Comparison of ENCODE assay signal across 21 cellular contexts in the genomic region with DNA sequence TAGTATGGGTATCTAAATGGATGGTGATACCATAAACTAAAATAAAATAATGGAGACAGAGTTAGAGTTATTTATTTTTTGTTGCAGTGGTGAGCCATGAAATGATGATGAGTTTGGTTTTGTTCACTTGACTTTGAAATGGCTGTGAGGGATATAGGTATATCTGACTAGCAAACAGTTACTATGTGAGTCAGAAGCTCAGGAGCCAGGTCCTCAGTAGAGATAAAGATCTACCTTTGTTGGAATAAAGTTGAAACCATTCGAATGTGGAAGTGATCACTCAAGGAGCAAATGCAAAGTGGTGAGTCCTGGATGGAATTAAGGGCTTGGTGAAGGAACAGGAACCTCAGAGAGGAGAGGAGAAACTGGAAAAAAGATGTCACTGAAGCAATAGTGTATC.
DNase-seq lines count a peak whose midpoint lies in the region; ATAC-seq, FAIRE-seq and TF ChIP-seq lines count a peak whose summit lies in the region.
"Had no signal": no experiment of that assay in that cellular context is flagged by ENCODE, and none has a peak within 500 bp of the region (broad histone marks: within the 10 kb centered on the region; RNA-seq: fewer than 3 reads in every experiment).

No MANE protein-coding gene starts in this region.

- TF ChIP-seq POLR2A in body of pancreas (IDR thresholded peaks at IDR 0.05), result no peak

- H3K9ac ChIP-seq in astrocyte (ENCODE audit: low read length) (no peak overlapping the region), smooth muscle cell (ENCODE audit: low read depth) (no peak overlapping the region)
- H3K9ac ChIP-seq: KMS-11, SK-N-SH had no signal

- peak; percentile 37 for FAIRE-seq in astrocyte (lab: Jason Lieb, UNC)
- FAIRE-seq: GM18507, RCC 7860 had no signal

- no peaks in the 10 kb centered on the region for H3K27me3 Mint-ChIP-seq in activated naive CD4-positive, alpha-beta T cell treated with anti-CD3 and anti-CD28 coated beads for 36 hours (ENCODE audit: low read depth)
- H3K27me3 Mint-ChIP-seq in astrocyte (ENCODE audit: low read depth, unreplicated experiment), result no peaks in the 10 kb centered on the region
- H3K27me3 Mint-ChIP-seq in activated naive CD8-positive, alpha-beta T cell treated with anti-CD3 and anti-CD28 coated beads for 36 hours, result no peaks in the 10 kb centered on the region
- H3K27me3 Mint-ChIP-seq: CD4-positive, alpha-beta T cell; IgD-negative memory B cell had no signal

- ATAC-seq in activated naive CD4-positive, alpha-beta T cell treated with anti-CD3 and anti-CD28 coated beads, Interleukin-2, amount 50 U/mL, for 72 hours, result peak; percentile 40 to 51
- no peak for ATAC-seq in body of pancreas

- no peaks in the 10 kb centered on the region for H3K9me3 ChIP-seq in PC-9 (ENCODE audit: insufficient read depth, low read depth)
- no peaks in the 10 kb centered on the region for H3K9me3 ChIP-seq in astrocyte (ENCODE audit: insufficient read depth, low read depth, low read length)
- no peaks in the 10 kb centered on the region for H3K9me3 ChIP-seq in smooth muscle cell (replicated peaks; ENCODE audit: low read depth)
- no peaks in the 10 kb centered on the region for H3K9me3 ChIP-seq in body of pancreas
- H3K9me3 ChIP-seq: HAP-1, SK-N-SH had no signal

- no peaks in the 10 kb centered on the region for H3K9me3 Mint-ChIP-seq in activated naive CD4-positive, alpha-beta T cell treated with anti-CD3 and anti-CD28 coated beads, Interleukin-2, amount 50 U/mL, for 72 hours
- H3K9me3 Mint-ChIP-seq in activated naive CD4-positive, alpha-beta T cell treated with anti-CD3 and anti-CD28 coated beads for 36 hours, result no peaks in the 10 kb centered on the region
- H3K9me3 Mint-ChIP-seq in astrocyte (ENCODE audit: unreplicated experiment), result no peaks in the 10 kb centered on the region
- no peaks in the 10 kb centered on the region for H3K9me3 Mint-ChIP-seq in activated naive CD8-positive, alpha-beta T cell treated with anti-CD3 and anti-CD28 coated beads for 36 hours
- H3K9me3 Mint-ChIP-seq: CD4-positive, alpha-beta T cell; IgD-negative memory B cell had no signal

- no peak overlapping the region for H3K27ac Mint-ChIP-seq in activated naive CD4-positive, alpha-beta T cell treated with anti-CD3 and anti-CD28 coated beads, Interleukin-2, amount 50 U/mL, for 72 hours
- H3K27ac Mint-ChIP-seq in activated naive CD4-positive, alpha-beta T cell treated with anti-CD3 and anti-CD28 coated beads for 36 hours, result no peak overlapping the region
- no peak overlapping the region for H3K27ac Mint-ChIP-seq in astrocyte (ENCODE audit: unreplicated experiment)
- H3K27ac Mint-ChIP-seq in activated naive CD8-positive, alpha-beta T cell treated with anti-CD3 and anti-CD28 coated beads for 36 hours, result no peak overlapping the region
- H3K27ac Mint-ChIP-seq: CD4-positive, alpha-beta T cell; IgD-negative memory B cell had no signal

- H3K27me3 ChIP-seq in PC-9 (ENCODE audit: insufficient read depth, low read depth) (no peaks in the 10 kb centered on the region), astrocyte (ENCODE audit: insufficient read depth, low read length) (no peaks in the 10 kb centered on the region), smooth muscle cell (ENCODE audit: low read depth) (no peaks in the 10 kb centered on the region), body of pancreas (no peaks in the 10 kb centered on the region)

- no peak overlapping the region for H2AFZ ChIP-seq in PC-9
- H2AFZ ChIP-seq in astrocyte (ENCODE audit: low read depth, low read length), result no peak overlapping the region
- H2AFZ ChIP-seq in smooth muscle cell (ENCODE audit: low read depth), result no peak overlapping the region

- 58% methylated on average over 1 of the region's 1 CpG for WGBS in smooth muscle cell (ENCODE audit: low lambda C conversion rate)
- 67 to 81% methylated on average over 1 of the region's 1 CpG for WGBS in body of pancreas, 2 donors

- H3K9me2 ChIP-seq in PC-9 (ENCODE audit: insufficient read depth), result peaks cover 4% of the 10 kb centered on the region; the same call in 1 of the 2 replicates
- H3K9me2 ChIP-seq: SK-N-SH had no signal

- H3F3A ChIP-seq in PC-9 (ENCODE audit: insufficient read depth, low read depth) (peaks cover 10% of the 10 kb centered on the region; the same call in 1 of the 2 replicates), smooth muscle cell (ENCODE audit: low read depth) (peaks cover 11% of the 10 kb centered on the region)

- intact Hi-C loops in activated naive CD4-positive, alpha-beta T cell treated with anti-CD3 and anti-CD28 coated beads for 36 hours (cut with micrococcal nuclease), result loop anchor here (2.0 kb wide), 1 partner anchor 109 kb away; no protein-coding TSS in a partner anchor
- intact Hi-C loops in PC-9 (cut with micrococcal nuclease; ENCODE audit: unreplicated experiment), result no loop called here
- intact Hi-C loops in body of pancreas (cut with DNase I), result no loop called here

- H3K36me3 Mint-ChIP-seq in activated naive CD4-positive, alpha-beta T cell treated with anti-CD3 and anti-CD28 coated beads, Interleukin-2, amount 50 U/mL, for 72 hours, result no peaks in the 10 kb centered on the region
- no peaks in the 10 kb centered on the region for H3K36me3 Mint-ChIP-seq in activated naive CD4-positive, alpha-beta T cell treated with anti-CD3 and anti-CD28 coated beads for 36 hours (ENCODE audit: low read depth)
- H3K36me3 Mint-ChIP-seq in astrocyte (ENCODE audit: low read depth, unreplicated experiment), result peaks cover 10% of the 10 kb centered on the region
- no peaks in the 10 kb centered on the region for H3K36me3 Mint-ChIP-seq in activated naive CD8-positive, alpha-beta T cell treated with anti-CD3 and anti-CD28 coated beads for 36 hours
- H3K36me3 Mint-ChIP-seq: IgD-negative memory B cell had no signal

- no peak for TF ChIP-seq CTCF in PC-9 (conservative IDR thresholded peaks at IDR 0.05)
- no peak for TF ChIP-seq CTCF in astrocyte (IDR thresholded peaks at IDR 0.05; ENCODE audit: insufficient read depth, low read depth, low read length)
- no peak for TF ChIP-seq CTCF in smooth muscle cell (IDR thresholded peaks at IDR 0.05; ENCODE audit: borderline replicate concordance, insufficient read depth, poor library complexity, severe bottlenecking)
- TF ChIP-seq CTCF in body of pancreas (IDR thresholded peaks at IDR 0.05), result no peak

- H3K36me3 ChIP-seq in PC-9 (ENCODE audit: low read depth) (peaks cover 15% of the 10 kb centered on the region), astrocyte (ENCODE audit: insufficient read depth, low read length) (peaks cover 8% of the 10 kb centered on the region), smooth muscle cell (ENCODE audit: low read depth) (peaks cover 6% of the 10 kb centered on the region), body of pancreas (replicated peaks in 1 of 2; ENCODE audit: insufficient read depth in 1 of 2, low read depth in 2 of 2) (no peaks in the 10 kb centered on the region)
- H3K36me3 ChIP-seq: HAP-1 had no signal

- CTCF ChIA-PET in activated naive CD4-positive, alpha-beta T cell treated with anti-CD3 and anti-CD28 coated beads for 36 hours (lab: Charles Lee), result no interaction called here
- CTCF ChIA-PET in PC-9 (lab: Charles Lee), result interaction anchor here (0.8 to 1.3 kb wide), 2 partner anchors 86 to 205 kb away, joined by 3 to 4 read pairs; partner anchors contain the start of gene TPD52L1

- H3K4me3 Mint-ChIP-seq in activated naive CD4-positive, alpha-beta T cell treated with anti-CD3 and anti-CD28 coated beads for 36 hours, result no peak overlapping the region
- no peak overlapping the region for H3K4me3 Mint-ChIP-seq in astrocyte (ENCODE audit: unreplicated experiment)
- no peak overlapping the region for H3K4me3 Mint-ChIP-seq in activated naive CD8-positive, alpha-beta T cell treated with anti-CD3 and anti-CD28 coated beads for 36 hours
- H3K4me3 Mint-ChIP-seq: CD4-positive, alpha-beta T cell; IgD-negative memory B cell had no signal

- BruUV-seq in PC-9 (replicated peaks; lab: Mats Ljungman, UMichigan), result no TSS peak

- H3K79me2 ChIP-seq in PC-9 (ENCODE audit: low read depth), result no peaks in the 10 kb centered on the region
- peaks cover 3% of the 10 kb centered on the region for H3K79me2 ChIP-seq in astrocyte (ENCODE audit: insufficient read depth, low read length)
- H3K79me2 ChIP-seq in smooth muscle cell (ENCODE audit: low read depth), result peaks cover 75% of the 10 kb centered on the region

- H4K20me1 ChIP-seq in PC-9 (ENCODE audit: insufficient read depth) (no peaks in the 10 kb centered on the region; the same call in 1 of the 2 replicates), astrocyte (ENCODE audit: insufficient read depth, low read length) (peaks cover 41% of the 10 kb centered on the region), smooth muscle cell (ENCODE audit: low read depth) (peaks cover 54% of the 10 kb centered on the region)

- no peak overlapping the region for H3K4me3 ChIP-seq in PC-9
- no peak overlapping the region for H3K4me3 ChIP-seq in astrocyte (ENCODE audit: insufficient read depth, low read depth, low read length)
- H3K4me3 ChIP-seq in smooth muscle cell, result no peak overlapping the region
- H3K4me3 ChIP-seq in body of pancreas, result no peak overlapping the region
- H3K4me3 ChIP-seq: HAP-1 had no signal

- POLR2A ChIA-PET in PC-9 (lab: Charles Lee; ENCODE audit: unreplicated experiment), result interaction anchor here (0.6 kb wide), 2 partner anchors 9 to 693 kb away, joined by 4 read pairs; no protein-coding TSS in a partner anchor

- H3K4me1 Mint-ChIP-seq in activated naive CD4-positive, alpha-beta T cell treated with anti-CD3 and anti-CD28 coated beads for 36 hours (ENCODE audit: low read depth), result no peaks in the 10 kb centered on the region
- no peaks in the 10 kb centered on the region for H3K4me1 Mint-ChIP-seq in astrocyte (ENCODE audit: low read depth, unreplicated experiment)
- H3K4me1 Mint-ChIP-seq in activated naive CD8-positive, alpha-beta T cell treated with anti-CD3 and anti-CD28 coated beads for 36 hours, result no peaks in the 10 kb centered on the region
- H3K4me1 Mint-ChIP-seq: IgD-negative memory B cell had no signal

- H3K4me2 ChIP-seq in PC-9 (peak overlapping the region; percentile 24; the same call in 1 of the 2 replicates), astrocyte (ENCODE audit: low read length) (no peak overlapping the region), smooth muscle cell (peak overlapping the region; percentile 10)
- H3K4me2 ChIP-seq: KMS-11, SK-N-SH had no signal

- no peak overlapping the region for H3K27ac ChIP-seq in PC-9
- no peak overlapping the region for H3K27ac ChIP-seq in astrocyte (ENCODE audit: low read depth, low read length)
- peak overlapping the region; percentile 10 for H3K27ac ChIP-seq in smooth muscle cell (ENCODE audit: low read depth)
- H3K27ac ChIP-seq in body of pancreas, result no peak overlapping the region
- H3K27ac ChIP-seq: KMS-11 had no signal

- no peak for DNase-seq in activated naive CD4-positive, alpha-beta T cell treated with anti-CD3 and anti-CD28 coated beads, Interleukin-2, amount 50 U/mL, for 72 hours (ENCODE audit: low spot score in 2 of 2)
- DNase-seq in activated naive CD4-positive, alpha-beta T cell treated with anti-CD3 and anti-CD28 coated beads for 36 hours, result no peak
- DNase-seq in PC-9 (peak in 1 of 2 experiments; percentile 65), astrocyte (ENCODE audit: low read depth) (no peak), smooth muscle cell (lab: John Stamatoyannopoulos, UW; ENCODE audit: unreplicated experiment) (no peak), body of pancreas (no peak)
- no peak for DNase-seq in activated CD4-positive, CD25-positive, alpha-beta regulatory T cell (lab: John Stamatoyannopoulos, UW)
- DNase-seq in activated naive CD8-positive, alpha-beta T cell treated with anti-CD3 and anti-CD28 coated beads for 36 hours, result no peak
- DNase-seq: GOT3, NCI-H1048, NCI-H1694, NCI-H2081, NCI-H2227 treated with DMSO at 0.1 percent for 48 hours, NCI-H526 treated with DMSO at 0.1 percent for 48 hours, SK-N-SH had no signal

- H3K4me1 ChIP-seq in PC-9 (replicated peaks; ENCODE audit: insufficient read depth), result peaks cover 18% of the 10 kb centered on the region
- H3K4me1 ChIP-seq in astrocyte (ENCODE audit: insufficient read depth, low read length), result peaks cover 5% of the 10 kb centered on the region
- peaks cover 4% of the 10 kb centered on the region for H3K4me1 ChIP-seq in smooth muscle cell (ENCODE audit: low read depth)
- no peaks in the 10 kb centered on the region for H3K4me1 ChIP-seq in body of pancreas
- H3K4me1 ChIP-seq: HAP-1 had no signal
